Comparison of ENCODE assay signal across 8 cellular contexts in the genomic region with DNA sequence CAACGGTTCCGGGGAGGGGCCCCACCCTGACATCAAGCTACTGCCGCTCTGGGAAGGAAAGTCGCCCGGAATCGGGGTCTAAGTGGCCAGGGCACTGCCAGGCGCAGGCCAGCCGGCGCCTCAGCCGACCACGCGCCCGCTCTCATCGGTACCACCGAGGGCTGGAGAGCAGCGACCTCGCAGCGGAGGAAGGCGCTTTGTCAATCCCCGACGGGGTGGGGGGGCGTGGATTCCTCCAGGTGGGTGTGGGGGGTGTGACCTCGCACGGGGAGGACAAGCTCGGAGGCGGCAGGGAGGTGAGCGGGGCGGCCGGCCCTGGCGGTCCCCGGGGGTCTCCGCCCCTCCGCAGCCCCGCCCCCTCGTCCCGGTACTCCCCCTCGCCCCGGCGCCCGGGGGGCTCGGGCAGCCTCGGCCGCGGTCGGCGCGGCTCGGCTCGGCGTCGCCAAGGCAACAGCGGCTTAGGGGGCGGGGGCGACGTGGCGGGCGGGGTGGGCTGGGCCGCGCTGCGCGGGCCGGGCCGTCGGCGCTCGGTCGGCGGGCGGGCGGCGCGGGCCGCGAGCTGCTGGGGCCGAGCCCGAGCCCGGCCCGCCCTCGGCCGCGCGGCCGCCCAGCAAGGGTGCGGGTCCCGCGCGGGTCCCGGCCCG. TPM values are rescaled to one million over a fixed set of nuclear protein-coding genes. Genes with fewer than 3 reads are reported as not detected.
DNase-seq lines count a peak whose midpoint lies in the region; ATAC-seq and TF ChIP-seq lines count a peak whose summit lies in the region.

No MANE protein-coding gene starts in this region.

- H3K27me3 Mint-ChIP-seq in nephron progenitor cell (ENCODE audit: low read depth, poor library complexity) = peaks cover 11% of the 10 kb centered on the region

- peak overlapping the region; percentile 67 for H3K4me3 ChIP-seq in ectodermal cell (ENCODE audit: insufficient read depth, low read depth, low read length)

- 2% methylated on average over 89 of the region's 89 CpGs for WGBS in ectodermal cell, 2 experiments

- peak; percentile 65 for DNase-seq in Right ventricle myocardium inferior (ENCODE audit: missing footprints)
- DNase-seq in cardiac septum (ENCODE audit: low spot score) = no peak
- peak; percentile 86 for DNase-seq in NCI-H69 (lab: John Stamatoyannopoulos, UW)
- peak; percentile 91 for DNase-seq in nephron progenitor cell
- DNase-seq in HUDEP-2 (lab: John Stamatoyannopoulos, UW; ENCODE audit: unreplicated experiment in 76 of 76) = no peak
- DNase-seq in stimulated activated naive CD4-positive, alpha-beta T cell (lab: John Stamatoyannopoulos, UW) = no peak

- peak overlapping the region; percentile 72 for H3K4me3 Mint-ChIP-seq in nephron progenitor cell

- no peak for TF ChIP-seq CTCF in nephron progenitor cell (IDR thresholded peaks at IDR 0.05)

- peaks cover 12% of the 10 kb centered on the region for H3K27me3 ChIP-seq in ectodermal cell (ENCODE audit: control insufficient read depth, insufficient read depth, low read length, poor library complexity, severe bottlenecking)

- H3K9me3 Mint-ChIP-seq in nephron progenitor cell = no peaks in the 10 kb centered on the region

- H3K27ac ChIP-seq in ectodermal cell (ENCODE audit: insufficient read depth, low read depth, low read length, poor library complexity, severe bottlenecking) = no peak overlapping the region

- H3K4me1 ChIP-seq in ectodermal cell (ENCODE audit: control insufficient read depth, insufficient read depth, low read length) = peaks cover 21% of the 10 kb centered on the region

- H3K4me1 Mint-ChIP-seq in nephron progenitor cell = peaks cover 36% of the 10 kb centered on the region

- ATAC-seq in Right ventricle myocardium inferior = peak; percentile 13
- ATAC-seq in GM18520 (IDR thresholded peaks at IDR 0.05; ENCODE audit: unreplicated experiment) = no peak

- no peaks in the 10 kb centered on the region for H3K36me3 ChIP-seq in ectodermal cell (ENCODE audit: control insufficient read depth, insufficient read depth, low read length)

- no peaks in the 10 kb centered on the region for H3K9me3 ChIP-seq in ectodermal cell (ENCODE audit: control insufficient read depth, low read length)

- peaks cover 8% of the 10 kb centered on the region for H3K36me3 Mint-ChIP-seq in nephron progenitor cell (ENCODE audit: low read depth)

- H3K27ac Mint-ChIP-seq in nephron progenitor cell = no peak overlapping the region

- intact Hi-C loops in Right ventricle myocardium inferior (cut with DNase I) = loop anchor here (5.0 to 10.0 kb wide), 2 partner anchors 164 to 244 kb away; no protein-coding TSS in a partner anchor
- intact Hi-C loops in cardiac septum (cut with DNase I) = loop anchor here (5.0 kb wide), 2 partner anchors 44 to 146 kb away; no protein-coding TSS in a partner anchor

RNA-seq across cellular contexts. Expression of a gene that starts 47.3 kb away (rescaled TPM):
- total RNA-seq in Right ventricle myocardium inferior (53.0 TPM), cardiac septum (60.3 TPM)
- 49.0 TPM for polyA plus RNA-seq in ectodermal cell (2013, experiment 1 of 4)
- 52.7 TPM for polyA plus RNA-seq in ectodermal cell (2013, experiment 2 of 4)
- 38.8 TPM for polyA plus RNA-seq in ectodermal cell (2013, experiment 3 of 4)
- 43.0 TPM for polyA plus RNA-seq in ectodermal cell (2013, experiment 4 of 4)

Comparison
In these comparisons a context has a peak if more than half of its experiments do, and no peak if none do; other contexts are left out.
1. DNase-seq: peak in Right ventricle myocardium inferior (single experiment), NCI-H69 (single experiment) and nephron progenitor cell (single experiment); none in cardiac septum (single experiment), HUDEP-2 (0 of 76) and stimulated activated naive CD4-positive, alpha-beta T cell (0 of 6).